In the genomic region with DNA sequence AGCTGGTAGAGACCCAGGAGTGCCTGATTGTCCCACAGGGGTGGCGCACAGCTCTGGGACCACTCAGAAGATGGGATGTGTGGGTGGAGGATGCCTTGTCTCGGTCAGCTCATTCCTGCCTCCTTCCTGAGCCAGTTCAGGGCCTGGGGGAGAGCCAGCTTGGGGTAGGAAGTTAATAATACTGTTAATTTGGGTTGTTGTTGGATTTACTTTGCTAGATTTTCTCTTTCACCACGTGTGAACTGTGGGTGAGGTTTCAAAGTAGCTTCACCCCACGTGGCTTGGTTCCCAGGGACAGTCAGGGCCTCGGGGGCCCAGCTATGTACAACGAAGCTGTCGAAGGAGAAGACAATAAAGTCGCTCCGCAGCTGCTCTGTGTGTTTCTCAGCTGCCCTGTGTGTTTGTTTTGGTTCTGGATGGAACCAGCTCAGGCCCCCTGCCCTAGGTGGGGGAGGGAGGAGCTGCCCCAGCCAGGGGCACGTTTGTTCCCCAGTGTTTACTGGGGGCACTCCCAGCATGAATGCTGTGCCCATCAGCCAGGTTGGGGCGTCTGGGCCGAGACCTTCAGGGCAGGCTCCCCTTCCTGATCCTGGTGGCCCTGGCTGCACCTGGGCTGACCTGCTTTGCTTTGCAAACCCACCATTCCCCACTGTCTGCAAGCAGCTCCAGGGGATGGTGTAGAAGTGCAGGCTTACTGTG, we compare ENCODE assay signal across 12 cellular contexts.
DNase-seq lines count a peak whose midpoint lies in the region; ATAC-seq lines count a peak whose summit lies in the region.
"Had no signal": no experiment of that assay in that cellular context is flagged by ENCODE, and none has a peak within 500 bp of the region (broad histone marks: within the 10 kb centered on the region; RNA-seq: fewer than 3 reads in every experiment).

No MANE protein-coding gene starts in this region.

- H3K4me1 Mint-ChIP-seq in activated naive CD4-positive, alpha-beta T cell treated with anti-CD3 and anti-CD28 coated beads, Interleukin-2, amount 10 ng/mL, durations not matched to agents 7 days and 5 days, result peaks cover 30% of the 10 kb centered on the region
- H3K4me1 Mint-ChIP-seq in stimulated activated naive B cell treated with anti-CD40 and anti-IgM and Interleukin-4, amounts not matched to agents 10 μg/mL and 1 μg/mL and 100 μg/mL, for 72 hours, result peaks cover 19 to 36% of the 10 kb centered on the region in 2 donors

- H3K9me3 ChIP-seq in SK-N-MC (ENCODE audit: low read depth, low read length), result no peaks in the 10 kb centered on the region
- H3K9me3 ChIP-seq: MG63 had no signal

- no peak overlapping the region for H3K4me3 ChIP-seq in SK-N-MC
- H3K4me3 ChIP-seq: MG63 had no signal

- no peaks in the 10 kb centered on the region for H3K9me3 Mint-ChIP-seq in activated naive CD4-positive, alpha-beta T cell treated with anti-CD3 and anti-CD28 coated beads, Interleukin-2, amount 10 ng/mL, durations not matched to agents 7 days and 5 days
- no peaks in the 10 kb centered on the region for H3K9me3 Mint-ChIP-seq in stimulated activated naive B cell treated with anti-CD40 and anti-IgM and Interleukin-4, amounts not matched to agents 10 μg/mL and 1 μg/mL and 100 μg/mL, for 72 hours

- H3K9ac ChIP-seq in SK-N-MC (ENCODE audit: insufficient read length), result no peak overlapping the region

- intact Hi-C loops in posterior cingulate gyrus (cut with DNase I), result loop anchor here (5.0 to 10.0 kb wide), 2 partner anchors 149 to 262 kb away; partner anchors contain the start of genes GLYR1, SEC14L5 and UBN1

- H3K36me3 ChIP-seq in SK-N-MC (ENCODE audit: insufficient read depth, low read length), result peaks cover 22% of the 10 kb centered on the region; the same call in 1 of the 2 replicates

- DNase-seq in activated naive CD4-positive, alpha-beta T cell treated with anti-CD3 and anti-CD28 coated beads, Interleukin-2, amount 10 ng/mL, durations not matched to agents 7 days and 5 days, result no peak
- DNase-seq in activated naive CD4-positive, alpha-beta T cell treated with Interleukin-2 at 50 U/mL for 16 hours, result no peak
- DNase-seq in SK-N-MC (ENCODE audit: low read depth, low spot score) (no peak), epidermal melanocyte (ENCODE audit: insufficient read length, low spot score) (peak; percentile 9), posterior cingulate gyrus (no peak), dedifferentiated amniotic fluid mesenchymal stem cell (ENCODE audit: extremely low spot score) (no peak)
- DNase-seq in stimulated activated naive B cell treated with anti-CD40 and anti-IgM and Interleukin-4, amounts not matched to agents 10 μg/mL and 1 μg/mL and 100 μg/mL, for 72 hours, result no peak
- DNase-seq in activated CD4-positive, CD25-positive, alpha-beta regulatory T cell treated with anti-CD3 and anti-CD28 coated beads, Interleukin-2, amount 50 U/mL, for 72 hours, result no peak
- DNase-seq: activated gamma-delta T cell, erythroblast, MG63, NCI-H510A treated with DMSO at 0.1 percent for 48 hours had no signal

- H3K4me3 Mint-ChIP-seq in activated naive CD4-positive, alpha-beta T cell treated with anti-CD3 and anti-CD28 coated beads, Interleukin-2, amount 10 ng/mL, durations not matched to agents 7 days and 5 days, result peak overlapping the region; percentile 81
- H3K4me3 Mint-ChIP-seq in stimulated activated naive B cell treated with anti-CD40 and anti-IgM and Interleukin-4, amounts not matched to agents 10 μg/mL and 1 μg/mL and 100 μg/mL, for 72 hours, result peak overlapping the region; percentile 79 to 90

- no peak overlapping the region for H3K27ac Mint-ChIP-seq in activated naive CD4-positive, alpha-beta T cell treated with anti-CD3 and anti-CD28 coated beads, Interleukin-2, amount 10 ng/mL, durations not matched to agents 7 days and 5 days
- peak overlapping the region; percentile 69 for H3K27ac Mint-ChIP-seq in stimulated activated naive B cell treated with anti-CD40 and anti-IgM and Interleukin-4, amounts not matched to agents 10 μg/mL and 1 μg/mL and 100 μg/mL, for 72 hours

- no peaks in the 10 kb centered on the region for H3K27me3 Mint-ChIP-seq in activated naive CD4-positive, alpha-beta T cell treated with anti-CD3 and anti-CD28 coated beads, Interleukin-2, amount 10 ng/mL, durations not matched to agents 7 days and 5 days
- H3K27me3 Mint-ChIP-seq in stimulated activated naive B cell treated with anti-CD40 and anti-IgM and Interleukin-4, amounts not matched to agents 10 μg/mL and 1 μg/mL and 100 μg/mL, for 72 hours, result no peaks in the 10 kb centered on the region

- H3K27ac ChIP-seq in SK-N-MC, result 0 out of 2 replicates have a peak overlapping the region, but pooled peaks have one; percentile 6

- CTCF ChIA-PET in activated naive CD4-positive, alpha-beta T cell treated with anti-CD3 and anti-CD28 coated beads, Interleukin-2, amount 10 ng/mL, durations not matched to agents 7 days and 5 days (lab: Charles Lee), result interaction anchor here (0.6 to 1.6 kb wide), 5 partner anchors 28 to 260 kb away, joined by 3 to 5 read pairs (median 3); partner anchors contain the start of genes ANKS3 and DNAAF8

- ATAC-seq in stimulated activated naive B cell treated with anti-CD40 and anti-IgM and Interleukin-4, amounts not matched to agents 10 μg/mL and 1 μg/mL and 100 μg/mL, for 72 hours (replicated peaks), result no peak

- peaks cover 13% of the 10 kb centered on the region for H3K36me3 Mint-ChIP-seq in activated naive CD4-positive, alpha-beta T cell treated with anti-CD3 and anti-CD28 coated beads, Interleukin-2, amount 10 ng/mL, durations not matched to agents 7 days and 5 days
- H3K36me3 Mint-ChIP-seq in stimulated activated naive B cell treated with anti-CD40 and anti-IgM and Interleukin-4, amounts not matched to agents 10 μg/mL and 1 μg/mL and 100 μg/mL, for 72 hours, result peaks cover 28 to 29% of the 10 kb centered on the region in 2 donors
